13 cellular contexts compared by ENCODE assay signal in genomic region chr11:8906629-8907028, GRCh38. TPM values are rescaled to one million over a fixed set of nuclear protein-coding genes. Genes with fewer than 3 reads are reported as not detected.
DNase-seq lines count a peak whose midpoint lies in the region; ATAC-seq and TF ChIP-seq lines count a peak whose summit lies in the region.
"Had no signal": no experiment of that assay in that cellular context is flagged by ENCODE, and none has a peak within 500 bp of the region (broad histone marks: within the 10 kb centered on the region; RNA-seq: fewer than 3 reads in every experiment).

No MANE protein-coding gene starts in this region.

- H3K9me3 ChIP-seq in right atrium auricular region = no peaks in the 10 kb centered on the region
- H3K9me3 ChIP-seq: left lung had no signal

- ATAC-seq in SK-N-SH treated with all-trans-retinoic acid at 6 μM for 48 hours (peak; percentile 15; the same call in 2 of the 3 replicates), HG03354 (IDR thresholded peaks at IDR 0.05; ENCODE audit: poor library complexity, severe bottlenecking, unreplicated experiment) (no peak), GM19395 (IDR thresholded peaks at IDR 0.05; ENCODE audit: unreplicated experiment) (no peak)
- ATAC-seq: left lung, sciatic nerve had no signal

- DNase-seq in AG09309 (ENCODE audit: low read depth) (peak; percentile 51), HCEC 1CT (peak; percentile 82), fibroblast of the aortic adventitia (ENCODE audit: low read depth) (peak; percentile 96), COLO668 (lab: John Stamatoyannopoulos, UW; ENCODE audit: unreplicated experiment) (no peak), right atrium auricular region (ENCODE audit: low spot score) (no peak)
- DNase-seq: activated gamma-delta T cell, DMS79, endodermal cell, left lung had no signal

- H3K36me3 ChIP-seq in right atrium auricular region = no peaks in the 10 kb centered on the region
- H3K36me3 ChIP-seq: left lung had no signal

- peak overlapping the region in 1 of 2 donors; percentile 10 for H3K27ac ChIP-seq in right atrium auricular region
- H3K27ac ChIP-seq: left lung had no signal

- TF ChIP-seq CTCF in AG09309 (IDR thresholded peaks at IDR 0.05; ENCODE audit: control insufficient read depth, insufficient read depth, low read depth, low read length, missing control alignments) = no peak
- no peak for TF ChIP-seq CTCF in fibroblast of the aortic adventitia (IDR thresholded peaks at IDR 0.05; ENCODE audit: insufficient read depth, low read length)
- TF ChIP-seq CTCF in right atrium auricular region (IDR thresholded peaks at IDR 0.05) = no peak

- H3K4me3 ChIP-seq in AG09309 (ENCODE audit: control insufficient read depth, low read depth, low read length) (no peak overlapping the region), fibroblast of the aortic adventitia (ENCODE audit: low read depth, low read length) (no peak overlapping the region), right atrium auricular region (no peak overlapping the region)
- H3K4me3 ChIP-seq: left lung had no signal

- peaks cover 0 to 15% of the 10 kb centered on the region in 2 donors for H3K4me1 ChIP-seq in right atrium auricular region

- no peaks in the 10 kb centered on the region for H3K27me3 ChIP-seq in right atrium auricular region
- H3K27me3 ChIP-seq: left lung had no signal

TF ChIP-seq in SK-N-SH treated with all-trans-retinoic acid at 6 μM for 48 hours, 23 proteins besides CTCF, POLR2A, EP300 and RAD21:
- TF ChIP-seq CREB5 (CRISPR knock-in tag; IDR thresholded peaks at IDR 0.05; ENCODE audit: low read depth) = peak; percentile 76
- TF ChIP-seq TSHZ2 (CRISPR knock-in tag; IDR thresholded peaks at IDR 0.05) = no peak
- no peak for TF ChIP-seq ZNF8 (CRISPR knock-in tag; IDR thresholded peaks at IDR 0.05)
- TF ChIP-seq ISL1 (CRISPR knock-in tag; IDR thresholded peaks at IDR 0.05) = peak; percentile 89
- peak; percentile 61; the same call in 1 of the 2 replicates for TF ChIP-seq TOX (CRISPR knock-in tag; IDR thresholded peaks at IDR 0.05; ENCODE audit: borderline replicate concordance)

RNA-seq across cellular contexts. Expression of gene AKIP1, which starts 4.4 kb away (rescaled TPM):
- 22.1 and 32.7 TPM in 2 replicates for total RNA-seq in fibroblast of the aortic adventitia (ENCODE audit: low replicate concordance)
- 10 to 100 TPM; 31.8 to 34.7 TPM for total RNA-seq in right atrium auricular region

RNA-seq across cellular contexts. Expression of gene C11orf16, which starts 26.1 kb away (rescaled TPM):
- total RNA-seq in fibroblast of the aortic adventitia (ENCODE audit: low replicate concordance) (not detected in 2 replicates), right atrium auricular region (not detected)
- total RNA-seq: endodermal cell, sciatic nerve had no signal

RNA-seq across cellular contexts. Expression of gene ASCL3, which starts 36.2 kb away (rescaled TPM):
- total RNA-seq in fibroblast of the aortic adventitia (ENCODE audit: low replicate concordance) (not detected in 2 replicates), right atrium auricular region (not detected)
- total RNA-seq: endodermal cell, left lung, sciatic nerve had no signal

RNA-seq across cellular contexts. Expression of gene TMEM9B, which starts 57.6 kb away (rescaled TPM):
- total RNA-seq in fibroblast of the aortic adventitia (ENCODE audit: low replicate concordance) (28.5 and 57.8 TPM in 2 replicates), right atrium auricular region (10 to 100 TPM; 39.5 to 50.8 TPM)

Comparison
In these comparisons a context has a peak if more than half of its experiments do, and no peak if none do; other contexts are left out.
1. DNase-seq: peak in AG09309 (single experiment), HCEC 1CT (single experiment) and fibroblast of the aortic adventitia (single experiment); none in COLO668 (single experiment) and right atrium auricular region (single experiment).